In genomic region chr14:49962616-49963015, GRCh38 we compare ENCODE assay signal across 9 cellular contexts.
DNase-seq lines count a peak whose midpoint lies in the region; ATAC-seq and TF ChIP-seq lines count a peak whose summit lies in the region.
"Had no signal": no experiment of that assay in that cellular context is flagged by ENCODE, and none has a peak within 500 bp of the region (broad histone marks: within the 10 kb centered on the region; RNA-seq: fewer than 3 reads in every experiment).

No MANE protein-coding gene starts in this region.

- H3K27ac Mint-ChIP-seq in naive B cell (peak overlapping the region; percentile 36 to 96 (median 92)), Caco-2 (ENCODE audit: unreplicated experiment) (no peak overlapping the region)

- POLR2A ChIA-PET in Caco-2 (lab: Charles Lee): no interaction called here

- no peaks in the 10 kb centered on the region for H3K9me3 ChIP-seq in Caco-2

- H3K4me1 Mint-ChIP-seq in naive B cell: peaks cover 37 to 67% (median 63%) of the 10 kb centered on the region in 3 donors
- peaks cover 47% of the 10 kb centered on the region for H3K4me1 Mint-ChIP-seq in Caco-2 (ENCODE audit: low read depth, unreplicated experiment)

- DNase-seq in GM12865 (ENCODE audit: low read depth) (peak; percentile 74), naive B cell (no peak), HuH-7 (ENCODE audit: low spot score) (no peak), Caco-2 (no peak), SKM-1 treated with dmso at 0.1 percent for 144 hours (lab: John Stamatoyannopoulos, UW; ENCODE audit: unreplicated experiment) (no peak), T-helper 9 cell (no peak)
- DNase-seq: cortex of kidney had no signal

- H3K4me1 ChIP-seq in Caco-2: peaks cover 40% of the 10 kb centered on the region

- no peaks in the 10 kb centered on the region for H3K27me3 ChIP-seq in Caco-2 (replicated peaks; ENCODE audit: control insufficient read depth, insufficient read depth, low read length)

- H3K36me3 Mint-ChIP-seq in naive B cell: no peaks in the 10 kb centered on the region
- H3K36me3 Mint-ChIP-seq in Caco-2 (ENCODE audit: insufficient read depth, unreplicated experiment): peaks cover 15% of the 10 kb centered on the region

- TF ChIP-seq CTCF in GM12865 (IDR thresholded peaks at IDR 0.05; ENCODE audit: insufficient read depth, low read depth, low read length, missing control alignments): no peak
- no peak for TF ChIP-seq CTCF in VCaP (conservative IDR thresholded peaks at IDR 0.05)
- TF ChIP-seq CTCF in Caco-2 (IDR thresholded peaks at IDR 0.05; ENCODE audit: insufficient read depth in 1 of 2, low read depth in 1 of 2, low read length in 1 of 2, severe bottlenecking in 1 of 2, unreplicated experiment in 1 of 2): no peak

- intact Hi-C loops in Caco-2 (cut with micrococcal nuclease; ENCODE audit: unreplicated experiment): no loop called here

- H3K27ac ChIP-seq in VCaP: peak overlapping the region; percentile 99

- CTCF ChIA-PET in Caco-2 (lab: Charles Lee): no interaction called here

- H3K9me3 Mint-ChIP-seq in naive B cell: no peaks in the 10 kb centered on the region
- H3K9me3 Mint-ChIP-seq in Caco-2 (ENCODE audit: unreplicated experiment): no peaks in the 10 kb centered on the region

- no peaks in the 10 kb centered on the region for H3K36me3 ChIP-seq in Caco-2 (ENCODE audit: control insufficient read depth, insufficient read depth, low read length)

- H3K27me3 Mint-ChIP-seq in naive B cell: no peaks in the 10 kb centered on the region
- no peaks in the 10 kb centered on the region for H3K27me3 Mint-ChIP-seq in Caco-2 (ENCODE audit: insufficient read depth, unreplicated experiment)

- ATAC-seq in HG02678 (IDR thresholded peaks at IDR 0.05; ENCODE audit: unreplicated experiment) (peak; percentile 40), naive B cell (ENCODE audit: low read depth in 2 of 2) (peak in 1 of 2 donors; percentile 42)

- no TSS peak for BruUV-seq in Caco-2 (replicated peaks; lab: Mats Ljungman, UMichigan)

- no peak overlapping the region; the same call in 1 of the 2 replicates for H3K4me3 ChIP-seq in GM12865 (ENCODE audit: low read depth, low read length)
- no peak overlapping the region for H3K4me3 ChIP-seq in Caco-2 (ENCODE audit: low read depth, low read length)

- H3K4me3 Mint-ChIP-seq in naive B cell (peak overlapping the region in 6 of 8 donors; percentile 9 to 67 (median 38)), Caco-2 (ENCODE audit: unreplicated experiment) (no peak overlapping the region)
